3 cellular contexts compared by ENCODE assay signal in the genomic region with DNA sequence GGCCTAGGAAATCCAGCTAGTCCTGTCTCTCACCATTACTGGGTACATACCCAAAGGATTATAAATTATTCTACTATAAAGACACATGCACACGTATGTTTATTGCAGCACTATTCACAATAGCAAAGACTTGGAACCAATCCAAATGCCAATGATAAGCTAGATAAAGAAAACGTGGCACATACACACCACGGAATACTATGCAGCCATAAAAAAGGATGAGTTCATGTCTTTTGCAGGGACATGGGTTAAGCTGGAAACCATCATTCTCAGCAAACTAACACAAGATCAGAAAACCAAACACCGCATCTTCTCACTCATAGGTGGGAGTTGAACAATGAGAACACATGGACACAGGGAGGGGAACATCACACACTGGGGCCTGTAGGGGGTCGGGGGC.
DNase-seq lines count a peak whose midpoint lies in the region; FAIRE-seq and TF ChIP-seq lines count a peak whose summit lies in the region.
"Not testable (repeated sequence)": the region's sequence is repeated elsewhere in the genome, so short reads cannot be mapped to it uniquely, and the experiment has no call there.

No MANE protein-coding gene starts in this region.

- H3K9ac ChIP-seq in astrocyte (ENCODE audit: low read length), result not testable (repeated sequence)

- not testable (repeated sequence) for FAIRE-seq in astrocyte (lab: Jason Lieb, UNC)

- not testable (repeated sequence) for H3K27me3 Mint-ChIP-seq in astrocyte (ENCODE audit: low read depth, unreplicated experiment); nephron progenitor cell (ENCODE audit: low read depth, poor library complexity)

- not testable (repeated sequence) for H2AFZ ChIP-seq in astrocyte (ENCODE audit: low read depth, low read length)

- H3K9me3 ChIP-seq in HEK293 (ENCODE audit: control insufficient read depth, insufficient read depth, low read depth, low read length); astrocyte (ENCODE audit: insufficient read depth, low read depth, low read length): not testable (repeated sequence)

- peaks cover 16% of the 10 kb centered on the region for H4K20me1 ChIP-seq in astrocyte (ENCODE audit: insufficient read depth, low read length)

- not testable (repeated sequence) for H3K36me3 Mint-ChIP-seq in astrocyte (ENCODE audit: low read depth, unreplicated experiment); nephron progenitor cell (ENCODE audit: low read depth)

- H3K9me3 Mint-ChIP-seq in astrocyte (ENCODE audit: unreplicated experiment); nephron progenitor cell: not testable (repeated sequence)

- not testable (repeated sequence) for H3K4me1 ChIP-seq in HEK293 (ENCODE audit: control insufficient read depth, insufficient read depth, low read length); astrocyte (ENCODE audit: insufficient read depth, low read length)

- CTCF ChIA-PET in HEK293 (lab: Yijun Ruan, JAX), result interaction anchor here (0.7 kb wide), 1 partner anchor 305 kb away, joined by 3 read pairs; no protein-coding TSS in a partner anchor

- H3K27ac ChIP-seq in HEK293 (ENCODE audit: extremely low read depth, low read depth, low read length); astrocyte (ENCODE audit: low read depth, low read length): not testable (repeated sequence)

- not testable (repeated sequence) for TF ChIP-seq CTCF in HEK293 (tag by site-specific recombination; IDR thresholded peaks at IDR 0.05); astrocyte (IDR thresholded peaks at IDR 0.05; ENCODE audit: insufficient read depth, low read depth, low read length); nephron progenitor cell (IDR thresholded peaks at IDR 0.05)

- not testable (repeated sequence) for H3K79me2 ChIP-seq in astrocyte (ENCODE audit: insufficient read depth, low read length)

- not testable (repeated sequence) for DNase-seq in astrocyte (ENCODE audit: low read depth); nephron progenitor cell

- not testable (repeated sequence) for H3K4me1 Mint-ChIP-seq in astrocyte (ENCODE audit: low read depth, unreplicated experiment)
- H3K4me1 Mint-ChIP-seq in nephron progenitor cell, result peaks cover 28% of the 10 kb centered on the region

- not testable (repeated sequence) for H3K27me3 ChIP-seq in astrocyte (ENCODE audit: insufficient read depth, low read length)

- not testable (repeated sequence) for H3K36me3 ChIP-seq in HEK293 (ENCODE audit: control insufficient read depth in 2 of 2, insufficient read depth in 1 of 2, low read length in 2 of 2); astrocyte (ENCODE audit: insufficient read depth, low read length)

- not testable (repeated sequence) for H3K4me3 ChIP-seq in HEK293 (ENCODE audit: low read depth, low read length); astrocyte (ENCODE audit: insufficient read depth, low read depth, low read length)

- H3K27ac Mint-ChIP-seq in astrocyte (ENCODE audit: unreplicated experiment) (peak overlapping the region; percentile 26), nephron progenitor cell (peak overlapping the region; percentile 83)

- POLR2A ChIA-PET in HEK293 (lab: Yijun Ruan, JAX), result not testable (repeated sequence)

- not testable (repeated sequence) for H3K4me2 ChIP-seq in astrocyte (ENCODE audit: low read length)

- H3K4me3 Mint-ChIP-seq in astrocyte (ENCODE audit: unreplicated experiment); nephron progenitor cell: not testable (repeated sequence)

TF ChIP-seq in HEK293, 187 proteins besides CTCF, POLR2A, EP300 and RAD21:
- TF ChIP-seq ZNF146 (tag by site-specific recombination; IDR thresholded peaks at IDR 0.05), result peak; percentile 91
- TF ChIP-seq, protein P1, sequence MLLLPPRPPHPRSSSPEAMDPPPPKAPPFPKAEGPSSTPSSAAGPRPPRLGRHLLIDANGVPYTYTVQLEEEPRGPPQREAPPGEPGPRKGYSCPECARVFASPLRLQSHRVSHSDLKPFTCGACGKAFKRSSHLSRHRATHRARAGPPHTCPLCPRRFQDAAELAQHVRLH (tag by site-specific recombination; IDR thresholded peaks at IDR 0.05), result 0 out of 2 replicates have a peak, but pooled peaks have one; percentile 31
